9 cellular contexts compared by ENCODE assay signal in genomic region chr5:14450055-14450524, GRCh38.
DNase-seq lines count a peak whose midpoint lies in the region; ATAC-seq and TF ChIP-seq lines count a peak whose summit lies in the region.
"Had no signal": no experiment of that assay in that cellular context is flagged by ENCODE, and none has a peak within 500 bp of the region (broad histone marks: within the 10 kb centered on the region; RNA-seq: fewer than 3 reads in every experiment).

No MANE protein-coding gene starts in this region.

- intact Hi-C loops in psoas muscle (cut with DNase I), result no loop called here

- H3K27ac ChIP-seq in fibroblast of lung (ENCODE audit: insufficient read depth, low read length) (peak overlapping the region; percentile 89), psoas muscle (peak overlapping the region; percentile 83)

- peak overlapping the region; percentile 30 for H3K4me2 ChIP-seq in fibroblast of lung (ENCODE audit: extremely low read depth, insufficient read depth, low read length)

- peaks cover 59% of the 10 kb centered on the region for H3K79me2 ChIP-seq in fibroblast of lung (ENCODE audit: control insufficient read depth, insufficient read depth, low read length)

- H3K36me3 ChIP-seq in fibroblast of lung (ENCODE audit: control insufficient read depth, insufficient read depth, low read length) (peaks cover 10% of the 10 kb centered on the region), psoas muscle (ENCODE audit: insufficient read depth in 1 of 2, low read depth in 1 of 2) (peaks cover 0 to 7% of the 10 kb centered on the region in 2 donors)

- H4K20me1 ChIP-seq in fibroblast of lung (ENCODE audit: control insufficient read depth, extremely low read depth, insufficient read depth, low read length), result no peaks in the 10 kb centered on the region

- H2AFZ ChIP-seq in fibroblast of lung (ENCODE audit: low read length), result no peak overlapping the region

- peak overlapping the region; percentile 32 for H3K9ac ChIP-seq in fibroblast of lung (ENCODE audit: insufficient read depth, low read length)

- H3K4me1 ChIP-seq in fibroblast of lung (ENCODE audit: control insufficient read depth, extremely low read depth, insufficient read depth, low read length) (peaks cover 40% of the 10 kb centered on the region), psoas muscle (peaks cover 34% of the 10 kb centered on the region)
- H3K4me1 ChIP-seq: right lobe of liver had no signal

- H3K4me3 ChIP-seq in fibroblast of lung (replicated peaks in 1 of 4; ENCODE audit: control extremely low read depth in 1 of 4, insufficient read depth in 1 of 4, low read depth in 3 of 4, low read length in 4 of 4) (no peak overlapping the region), psoas muscle (peak overlapping the region; percentile 1)
- H3K4me3 ChIP-seq: right lobe of liver had no signal

- peak; percentile 79 for DNase-seq in AG20443 (ENCODE audit: low spot score)
- peak; percentile 18 for DNase-seq in M059J (ENCODE audit: low read depth)
- peak; percentile 74 to 98 for DNase-seq in fibroblast of lung (ENCODE audit: low read depth in 2 of 2)
- peak; percentile 70 to 78 for DNase-seq in psoas muscle
- no peak for DNase-seq in COLO829 (ENCODE audit: low spot score)
- no peak for DNase-seq in 8988T
- DNase-seq in DMS79 (lab: John Stamatoyannopoulos, UW), result no peak
- DNase-seq: right lobe of liver had no signal

- H3K27me3 ChIP-seq in fibroblast of lung (ENCODE audit: control insufficient read depth, insufficient read depth, low read length), result no peaks in the 10 kb centered on the region
- no peaks in the 10 kb centered on the region for H3K27me3 ChIP-seq in psoas muscle (ENCODE audit: insufficient read depth in 3 of 3, low read length in 2 of 3)
- H3K27me3 ChIP-seq: right lobe of liver had no signal

- H3K9me3 ChIP-seq in fibroblast of lung (ENCODE audit: control insufficient read depth, insufficient read depth, low read depth, low read length) (no peaks in the 10 kb centered on the region), psoas muscle (no peaks in the 10 kb centered on the region)
- H3K9me3 ChIP-seq: right lobe of liver had no signal

- peak; percentile 47 to 69 (median 64) for ATAC-seq in psoas muscle
- no peak for ATAC-seq in esophagus mucosa

- 54 to 70% (median 61%) methylated on average over 11 of the region's 11 CpGs for WGBS in psoas muscle, 3 donors

- no peak for TF ChIP-seq CTCF in fibroblast of lung (conservative IDR thresholded peaks at IDR 0.05 in 1 of 2, IDR thresholded peaks at IDR 0.05 in 1 of 2; ENCODE audit: low read depth in 1 of 2, low read length in 2 of 2)
- TF ChIP-seq CTCF in psoas muscle (IDR thresholded peaks at IDR 0.05), result no peak

Comparison
In these comparisons a context has a peak if more than half of its experiments do, and no peak if none do; other contexts are left out.
1. DNase-seq: peak in AG20443 (single experiment), M059J (single experiment), fibroblast of lung (2 of 2) and psoas muscle (2 of 2); none in COLO829 (single experiment), 8988T (single experiment) and DMS79 (single experiment).